16 cellular contexts compared by ENCODE assay signal in the genomic region with DNA sequence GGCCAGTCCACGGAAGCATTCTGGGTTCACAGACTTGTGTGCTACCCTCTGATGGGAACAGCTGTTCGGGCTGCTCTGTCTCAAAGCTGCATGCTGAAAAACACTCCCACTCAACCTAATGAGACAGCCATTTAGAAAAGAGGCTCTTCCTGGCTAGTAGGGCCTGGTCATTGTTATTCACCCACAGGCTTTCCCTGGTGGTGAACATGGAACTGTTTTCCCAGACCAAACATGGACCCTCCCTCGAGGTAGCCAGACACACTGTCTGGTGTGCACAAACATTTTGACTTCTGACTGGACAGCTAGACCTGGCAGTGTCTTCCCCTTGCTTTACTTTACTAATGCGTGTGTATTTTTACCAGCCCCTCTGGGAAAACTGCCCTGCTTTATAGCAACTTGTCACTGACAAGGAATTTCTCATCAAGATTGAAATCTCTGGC. TPM values are rescaled to one million over a fixed set of nuclear protein-coding genes. Genes with fewer than 3 reads are reported as not detected.
DNase-seq lines count a peak whose midpoint lies in the region; ATAC-seq and TF ChIP-seq lines count a peak whose summit lies in the region.
"Had no signal": no experiment of that assay in that cellular context is flagged by ENCODE, and none has a peak within 500 bp of the region (broad histone marks: within the 10 kb centered on the region; RNA-seq: fewer than 3 reads in every experiment).

No MANE protein-coding gene starts in this region.

- no peaks in the 10 kb centered on the region for H3K9me3 Mint-ChIP-seq in WTC11

- no peaks in the 10 kb centered on the region for H3K36me3 ChIP-seq in mesodermal cell (ENCODE audit: control insufficient read depth, insufficient read depth, low read length)
- H3K36me3 ChIP-seq: suprapubic skin had no signal

- DNase-seq in Daoy (ENCODE audit: low read depth) = peak; percentile 24
- peak; percentile 62 for DNase-seq in NCI-H1092 (lab: John Stamatoyannopoulos, UW)
- DNase-seq in WTC11 (ENCODE audit: low spot score) = no peak
- no peak for DNase-seq in globus pallidus (ENCODE audit: low spot score)
- no peak for DNase-seq in ACHN
- DNase-seq in RPMI8226 = no peak
- DNase-seq: activated CD4-positive, CD25-positive, alpha-beta regulatory T cell; activated naive CD4-positive, alpha-beta T cell treated with anti-CD3 and anti-CD28 coated beads, Interleukin-2, amount 50 U/mL, for 16 hours; AML-193; caudate nucleus; Karpas-422; NCI-H2171 treated with DMSO at 0.1 percent for 48 hours; posterior cingulate gyrus had no signal

- in situ Hi-C loops in ACHN (cut with HindIII; ENCODE audit: low pct_ligation_motif_present, low pct_unique_long_range_greater_than_20kb, low sequenced_read_pairs) = no loop called here

- peaks cover 61% of the 10 kb centered on the region for H3K4me1 Mint-ChIP-seq in WTC11

- H3K27ac ChIP-seq in mesodermal cell (ENCODE audit: low read depth, low read length, severe bottlenecking) = peak overlapping the region; percentile 93
- H3K27ac ChIP-seq: suprapubic skin had no signal

- TF ChIP-seq CTCF in WTC11 (IDR thresholded peaks at IDR 0.05) = no peak

- WGBS in mesodermal cell (ENCODE audit: insufficient coverage in 2 of 2), 2 experiments = 62 to 68% methylated on average over 3 to 4 of the region's 4 CpGs

- H3K4me3 ChIP-seq in mesodermal cell (ENCODE audit: extremely low read depth, insufficient read depth, low read length, poor library complexity, severe bottlenecking) = no peak overlapping the region
- H3K4me3 ChIP-seq: suprapubic skin had no signal

- POLR2A ChIA-PET in WTC11 (lab: Charles Lee) = no interaction called here

- peak; percentile 62 for ATAC-seq in WTC11
- no peak for ATAC-seq in GM21737 (IDR thresholded peaks at IDR 0.05; ENCODE audit: unreplicated experiment)

- no peaks in the 10 kb centered on the region for H3K36me3 Mint-ChIP-seq in WTC11

- H3K4me1 ChIP-seq in mesodermal cell (ENCODE audit: control insufficient read depth, insufficient read depth, low read length, poor library complexity, severe bottlenecking) = peaks cover 20% of the 10 kb centered on the region
- H3K4me1 ChIP-seq: suprapubic skin had no signal

- H3K9me3 ChIP-seq in mesodermal cell (ENCODE audit: control insufficient read depth, low read length) = no peaks in the 10 kb centered on the region
- H3K9me3 ChIP-seq: suprapubic skin had no signal

- peak overlapping the region; percentile 30; the same call in 1 of the 2 replicates for H3K27ac Mint-ChIP-seq in WTC11

- peaks cover 28% of the 10 kb centered on the region for H3K27me3 Mint-ChIP-seq in WTC11 (ENCODE audit: low read depth)

- CTCF ChIA-PET in WTC11 (lab: Charles Lee) = interaction anchor here (2.9 kb wide), 1 partner anchor 20 kb away, joined by 11 read pairs; no protein-coding TSS in a partner anchor

- no peak overlapping the region for H3K4me3 Mint-ChIP-seq in WTC11

TF ChIP-seq in WTC11, 78 proteins besides CTCF, POLR2A, EP300 and RAD21:
- TF ChIP-seq, protein P1, sequence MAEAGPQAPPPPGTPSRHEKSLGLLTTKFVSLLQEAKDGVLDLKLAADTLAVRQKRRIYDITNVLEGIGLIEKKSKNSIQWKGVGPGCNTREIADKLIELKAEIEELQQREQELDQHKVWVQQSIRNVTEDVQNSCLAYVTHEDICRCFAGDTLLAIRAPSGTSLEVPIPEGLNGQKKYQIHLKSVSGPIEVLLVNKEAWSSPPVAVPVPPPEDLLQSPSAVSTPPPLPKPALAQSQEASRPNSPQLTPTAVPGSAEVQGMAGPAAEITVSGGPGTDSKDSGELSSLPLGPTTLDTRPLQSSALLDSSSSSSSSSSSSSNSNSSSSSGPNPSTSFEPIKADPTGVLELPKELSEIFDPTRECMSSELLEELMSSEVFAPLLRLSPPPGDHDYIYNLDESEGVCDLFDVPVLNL (CRISPR knock-in tag; IDR thresholded peaks at IDR 0.05; ENCODE audit: borderline replicate concordance, low read depth) = no peak
- TF ChIP-seq TP53 (CRISPR knock-in tag; IDR thresholded peaks at IDR 0.05) = no peak

RNA-seq across cellular contexts. Expression of a gene that starts 39.0 kb away (rescaled TPM):
- 7.4 and 10.0 TPM in 2 replicates for total RNA-seq in Daoy (2014; rRNA removed; shearing (Covaris generic))
- 4.1 to 12.5 TPM (median 4.7 TPM) in 3 replicates for total RNA-seq in WTC11 (2021)
- polyA plus RNA-seq in mesodermal cell (2013, experiment 1 of 2) = 37.7 TPM
- 28.3 TPM for polyA plus RNA-seq in mesodermal cell (2013, experiment 2 of 2)

Comparison
In these comparisons a context has a peak if more than half of its experiments do, and no peak if none do; other contexts are left out.
1. DNase-seq: peak in Daoy (single experiment) and NCI-H1092 (single experiment); none in WTC11 (single experiment), globus pallidus (single experiment), ACHN (single experiment) and RPMI8226 (single experiment).